Comparison of ENCODE assay signal across 8 cellular contexts in the genomic region with DNA sequence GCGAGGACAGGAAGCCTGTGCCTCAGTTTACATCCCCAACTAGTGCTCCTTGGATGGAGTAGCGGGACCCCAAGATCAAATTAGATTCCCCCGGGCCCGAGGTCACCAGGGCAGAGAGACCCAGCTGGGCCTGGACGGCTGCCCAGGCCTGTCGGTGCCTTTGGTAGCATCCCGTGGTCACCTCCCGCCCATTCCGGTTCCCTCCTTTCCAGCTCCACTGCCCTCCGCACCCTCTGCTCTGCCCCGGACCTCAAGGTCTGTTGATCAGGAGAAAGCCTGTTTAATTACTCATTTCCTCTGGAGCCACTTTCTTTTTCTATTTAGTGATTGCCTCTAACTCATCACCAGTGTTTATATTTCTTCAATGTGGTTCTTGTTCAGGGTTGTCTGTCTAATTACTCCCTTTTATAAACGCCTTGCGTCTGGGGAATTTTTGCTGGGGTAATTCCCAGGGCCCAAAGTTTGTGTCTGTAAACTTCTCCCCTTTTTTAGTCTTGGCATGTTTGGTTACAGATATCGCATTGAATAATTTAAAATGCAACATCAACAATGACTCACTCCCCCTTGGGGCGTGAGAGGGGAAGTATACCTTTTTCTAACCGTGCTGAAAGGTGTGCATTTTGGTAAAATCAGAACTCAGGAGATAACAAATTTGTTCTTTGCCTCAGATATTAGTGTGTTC. TPM values are rescaled to one million over a fixed set of nuclear protein-coding genes. Genes with fewer than 3 reads are reported as not detected.
A peak's percentile ranks its signal among the peaks of the same experiment; 100 is the strongest.
DNase-seq lines count a peak whose midpoint lies in the region; ATAC-seq lines count a peak whose summit lies in the region.

No MANE protein-coding gene starts in this region.

- H3K36me3 Mint-ChIP-seq in IgD-negative memory B cell, result peaks cover 4% of the 10 kb centered on the region
- H3K36me3 Mint-ChIP-seq in activated CD4-positive, alpha-beta T cell treated with anti-CD3 and anti-CD28 coated beads, Interleukin-2, amount 10 ng/mL, durations not matched to agents 7 days and 5 days (ENCODE audit: low read depth), result peaks cover 22% of the 10 kb centered on the region
- H3K36me3 Mint-ChIP-seq in effector memory CD8-positive, alpha-beta T cell (ENCODE audit: insufficient read depth), result peaks cover 53% of the 10 kb centered on the region

- peaks cover 21% of the 10 kb centered on the region for H3K4me1 ChIP-seq in mesodermal cell (ENCODE audit: control insufficient read depth, insufficient read depth, low read length, poor library complexity, severe bottlenecking)

- 43 to 51% methylated on average over 10 to 12 of the region's 16 CpGs for WGBS in mesodermal cell (ENCODE audit: insufficient coverage in 2 of 2), 2 experiments

- peak overlapping the region; percentile 36 for H3K27ac ChIP-seq in mesodermal cell (ENCODE audit: low read depth, low read length, severe bottlenecking)
- H3K27ac ChIP-seq in substantia nigra (ENCODE audit: low read depth, low read length, poor library complexity, severe bottlenecking), result peak overlapping the region; percentile 86

- POLR2A ChIA-PET in activated CD4-positive, alpha-beta T cell treated with anti-CD3 and anti-CD28 coated beads, Interleukin-2, amount 10 ng/mL, durations not matched to agents 7 days and 5 days (lab: Charles Lee), result no interaction called here

- peak overlapping the region; percentile 73 for H3K4me3 ChIP-seq in mesodermal cell (ENCODE audit: extremely low read depth, insufficient read depth, low read length, poor library complexity, severe bottlenecking)

- peak; percentile 39 for ATAC-seq in effector memory CD8-positive, alpha-beta T cell (replicated peaks)
- no peak for ATAC-seq in HG03108 (IDR thresholded peaks at IDR 0.05; ENCODE audit: unreplicated experiment)

- H3K27ac Mint-ChIP-seq in IgD-negative memory B cell, result peak overlapping the region; percentile 90 to 98 (median 95)
- H3K27ac Mint-ChIP-seq in activated CD4-positive, alpha-beta T cell treated with anti-CD3 and anti-CD28 coated beads, Interleukin-2, amount 10 ng/mL, durations not matched to agents 7 days and 5 days, result peak overlapping the region; percentile 100
- peak overlapping the region; percentile 97 to 98 for H3K27ac Mint-ChIP-seq in effector memory CD8-positive, alpha-beta T cell

- no peaks in the 10 kb centered on the region for H3K9me3 Mint-ChIP-seq in IgD-negative memory B cell
- no peaks in the 10 kb centered on the region for H3K9me3 Mint-ChIP-seq in activated CD4-positive, alpha-beta T cell treated with anti-CD3 and anti-CD28 coated beads, Interleukin-2, amount 10 ng/mL, durations not matched to agents 7 days and 5 days
- H3K9me3 Mint-ChIP-seq in effector memory CD8-positive, alpha-beta T cell, result no peaks in the 10 kb centered on the region

- DNase-seq in NOMO-1 (lab: John Stamatoyannopoulos, UW; ENCODE audit: unreplicated experiment in 2 of 2) (peak; percentile 11 to 40), NOMO-1 treated with dmso at 0.1 percent for 144 hours (lab: John Stamatoyannopoulos, UW; ENCODE audit: unreplicated experiment) (no peak), substantia nigra (lab: John Stamatoyannopoulos, UW) (peak in 32 of 49 donors; percentile 10 to 67 (median 38))
- peak; percentile 35 for DNase-seq in activated CD4-positive, alpha-beta T cell treated with anti-CD3 and anti-CD28 coated beads, Interleukin-2, amount 10 ng/mL, durations not matched to agents 7 days and 5 days
- DNase-seq in effector memory CD8-positive, alpha-beta T cell, result peak; percentile 5 to 36 (median 23)

- peak overlapping the region; percentile 92 to 98 (median 94) for H3K4me3 Mint-ChIP-seq in IgD-negative memory B cell
- H3K4me3 Mint-ChIP-seq in activated CD4-positive, alpha-beta T cell treated with anti-CD3 and anti-CD28 coated beads, Interleukin-2, amount 10 ng/mL, durations not matched to agents 7 days and 5 days, result peak overlapping the region; percentile 99
- H3K4me3 Mint-ChIP-seq in effector memory CD8-positive, alpha-beta T cell, result peak overlapping the region; percentile 89 to 96

- H3K36me3 ChIP-seq in mesodermal cell (ENCODE audit: control insufficient read depth, insufficient read depth, low read length), result peaks cover 30% of the 10 kb centered on the region

- peaks cover 23 to 35% (median 26%) of the 10 kb centered on the region in 3 donors for H3K4me1 Mint-ChIP-seq in IgD-negative memory B cell
- H3K4me1 Mint-ChIP-seq in activated CD4-positive, alpha-beta T cell treated with anti-CD3 and anti-CD28 coated beads, Interleukin-2, amount 10 ng/mL, durations not matched to agents 7 days and 5 days, result peaks cover 40% of the 10 kb centered on the region
- H3K4me1 Mint-ChIP-seq in effector memory CD8-positive, alpha-beta T cell (ENCODE audit: low read depth in 2 of 2), result peaks cover 43 to 45% of the 10 kb centered on the region in 2 donors

- no peaks in the 10 kb centered on the region for H3K27me3 Mint-ChIP-seq in IgD-negative memory B cell
- H3K27me3 Mint-ChIP-seq in activated CD4-positive, alpha-beta T cell treated with anti-CD3 and anti-CD28 coated beads, Interleukin-2, amount 10 ng/mL, durations not matched to agents 7 days and 5 days, result no peaks in the 10 kb centered on the region
- H3K27me3 Mint-ChIP-seq in effector memory CD8-positive, alpha-beta T cell, result peaks cover 0 to 8% of the 10 kb centered on the region in 2 donors

- CTCF ChIA-PET in activated CD4-positive, alpha-beta T cell treated with anti-CD3 and anti-CD28 coated beads, Interleukin-2, amount 10 ng/mL, durations not matched to agents 7 days and 5 days (lab: Charles Lee), result interaction anchor here (0.6 to 1.2 kb wide), 2 partner anchors 26 to 118 kb away, joined by 3 read pairs; no protein-coding TSS in a partner anchor

- H3K9me3 ChIP-seq in mesodermal cell (ENCODE audit: control insufficient read depth, low read length), result no peaks in the 10 kb centered on the region

RNA-seq across cellular contexts. Expression of gene FOXK1, which starts 1.9 kb away (rescaled TPM):
- 2.3 TPM for polyA plus RNA-seq in IgD-negative memory B cell
- 10 to 100 TPM; 32.0 to 36.2 TPM for total RNA-seq in activated CD4-positive, alpha-beta T cell treated with anti-CD3 and anti-CD28 coated beads, Interleukin-2, amount 10 ng/mL, durations not matched to agents 7 days and 5 days
- polyA plus RNA-seq in mesodermal cell (2013, experiment 1 of 2), result 15.0 TPM
- polyA plus RNA-seq in mesodermal cell (2013, experiment 2 of 2), result 11.8 TPM
